16 cellular contexts compared by ENCODE assay signal in genomic region chr3:13272831-13273603, GRCh38.
A peak's percentile ranks its signal among the peaks of the same experiment; 100 is the strongest.
DNase-seq lines count a peak whose midpoint lies in the region; ATAC-seq and TF ChIP-seq lines count a peak whose summit lies in the region.
"Had no signal": no experiment of that assay in that cellular context is flagged by ENCODE, and none has a peak within 500 bp of the region (broad histone marks: within the 10 kb centered on the region; RNA-seq: fewer than 3 reads in every experiment).

No MANE protein-coding gene starts in this region.

- POLR2A ChIA-PET in PC-3 (lab: Charles Lee; ENCODE audit: unreplicated experiment): no interaction called here

- H2AFZ ChIP-seq in GM23338 (no peak overlapping the region), PC-3 (ENCODE audit: low read length) (no peak overlapping the region)

- peaks cover 6% of the 10 kb centered on the region; the same call in 2 of the 3 replicates for H3K9me3 Mint-ChIP-seq in GM23338
- H3K9me3 Mint-ChIP-seq in glutamatergic neuron (ENCODE audit: unreplicated experiment): peaks cover 11% of the 10 kb centered on the region

- no peak overlapping the region for H3K4me2 ChIP-seq in GM23338
- H3K4me2 ChIP-seq in PC-3 (ENCODE audit: low read length): no peak overlapping the region
- H3K4me2 ChIP-seq: KMS-11 had no signal

- WGBS in spleen, 5 donors: 72 to 88% (median 78%) methylated on average over 10 of the region's 10 CpGs

- TF ChIP-seq CTCF in GM23338 (conservative IDR thresholded peaks at IDR 0.05; ENCODE audit: low read depth in 2 of 2): no peak
- no peak for TF ChIP-seq CTCF in PC-3 (conservative IDR thresholded peaks at IDR 0.05; ENCODE audit: low read depth, low read length)
- TF ChIP-seq CTCF in glutamatergic neuron (IDR thresholded peaks at IDR 0.05; ENCODE audit: partially characterized antibody, unreplicated experiment): no peak
- no peak for TF ChIP-seq CTCF in spleen (IDR thresholded peaks at IDR 0.05 in 8 of 11, conservative IDR thresholded peaks at IDR 0.05 in 3 of 11)
- TF ChIP-seq CTCF in GM10266 (IDR thresholded peaks at IDR 0.05; ENCODE audit: control insufficient read depth, insufficient read depth, low read depth, missing control alignments): no peak

- intact Hi-C loops in PC-3 (cut with micrococcal nuclease) (no loop called here), spleen (cut with DNase I; ENCODE audit: low total_unique reads) (no loop called here)

- peak; percentile 17; the same call in 1 of the 3 replicates for ATAC-seq in GM23338
- peak; percentile 10 for ATAC-seq in PC-3
- no peak for ATAC-seq in GM21381 (IDR thresholded peaks at IDR 0.05; ENCODE audit: unreplicated experiment)

- H3K4me3 ChIP-seq in GM23338 (no peak overlapping the region), PC-3 (ENCODE audit: low read length) (no peak overlapping the region), spleen (no peak overlapping the region)
- H3K4me3 ChIP-seq: SK-N-MC had no signal

- CTCF ChIA-PET in PC-3 (lab: Charles Lee): no interaction called here

- H3K36me3 ChIP-seq in GM23338 (ENCODE audit: insufficient read depth) (no peaks in the 10 kb centered on the region), PC-3 (ENCODE audit: low read depth, low read length) (peaks cover 10% of the 10 kb centered on the region), spleen (no peaks in the 10 kb centered on the region)

- BruUV-seq in PC-3 (replicated peaks; lab: Mats Ljungman, UMichigan): no TSS peak

- TF ChIP-seq POLR2A in spleen (IDR thresholded peaks at IDR 0.05): no peak

- H3K4me1 ChIP-seq in GM23338 (ENCODE audit: insufficient read depth) (no peaks in the 10 kb centered on the region), PC-3 (ENCODE audit: insufficient read depth, low read length) (peaks cover 7% of the 10 kb centered on the region), spleen (peaks cover 0 to 11% (median 0%) of the 10 kb centered on the region in 6 donors)

- H3F3A ChIP-seq in GM23338 (replicated peaks; ENCODE audit: low read depth): no peaks in the 10 kb centered on the region
- H3F3A ChIP-seq in PC-3 (ENCODE audit: low read length, unreplicated experiment): no peaks in the 10 kb centered on the region

- no peaks in the 10 kb centered on the region for H4K20me1 ChIP-seq in GM23338 (replicated peaks; ENCODE audit: insufficient read depth)
- H4K20me1 ChIP-seq in PC-3 (ENCODE audit: low read length): peaks cover 9% of the 10 kb centered on the region; the same call in 1 of the 2 replicates

- H3K27ac Mint-ChIP-seq in GM23338 (no peak overlapping the region), glutamatergic neuron (ENCODE audit: unreplicated experiment) (no peak overlapping the region)

- H3K9me2 ChIP-seq in GM23338 (ENCODE audit: insufficient read depth): no peaks in the 10 kb centered on the region
- H3K9me2 ChIP-seq in PC-3 (replicated peaks; ENCODE audit: low read length): no peaks in the 10 kb centered on the region

- no peak overlapping the region for H3K27ac ChIP-seq in GM23338 (ENCODE audit: low read depth)
- no peak overlapping the region for H3K27ac ChIP-seq in PC-3 (ENCODE audit: low read length)
- no peak overlapping the region for H3K27ac ChIP-seq in spleen
- H3K27ac ChIP-seq: HL-60, KMS-11, SK-N-MC had no signal

- no peaks in the 10 kb centered on the region for H3K79me2 ChIP-seq in GM23338 (replicated peaks; ENCODE audit: insufficient read depth)
- H3K79me2 ChIP-seq in PC-3 (ENCODE audit: low read length): peaks cover 88% of the 10 kb centered on the region

- H3K27me3 Mint-ChIP-seq in GM23338 (ENCODE audit: insufficient read depth, low read depth, poor library complexity): peaks cover 8% of the 10 kb centered on the region
- peaks cover 7% of the 10 kb centered on the region for H3K27me3 Mint-ChIP-seq in glutamatergic neuron (ENCODE audit: unreplicated experiment)

- peaks cover 10% of the 10 kb centered on the region; the same call in 1 of the 3 replicates for H3K36me3 Mint-ChIP-seq in GM23338 (ENCODE audit: low read depth)
- no peaks in the 10 kb centered on the region for H3K36me3 Mint-ChIP-seq in glutamatergic neuron (ENCODE audit: unreplicated experiment)

- no peak overlapping the region for H3K4me3 Mint-ChIP-seq in GM23338
- no peak overlapping the region for H3K4me3 Mint-ChIP-seq in glutamatergic neuron (ENCODE audit: unreplicated experiment)

- H3K9me3 ChIP-seq in PC-3 (ENCODE audit: low read length) (no peaks in the 10 kb centered on the region; the same call in 1 of the 2 replicates), spleen (peaks cover 0 to 14% (median 8%) of the 10 kb centered on the region in 8 donors)

- H3K27me3 ChIP-seq in GM23338 (ENCODE audit: insufficient read depth): no peaks in the 10 kb centered on the region
- no peaks in the 10 kb centered on the region for H3K27me3 ChIP-seq in PC-3 (ENCODE audit: low read length)
- peaks cover 0 to 21% (median 0%) of the 10 kb centered on the region in 7 donors for H3K27me3 ChIP-seq in spleen (replicated peaks in 1 of 7)

- H3K4me1 Mint-ChIP-seq in GM23338: peaks cover 15% of the 10 kb centered on the region
- H3K4me1 Mint-ChIP-seq in glutamatergic neuron (ENCODE audit: low read depth, unreplicated experiment): peaks cover 9% of the 10 kb centered on the region

- DNase-seq in GM23338 (ENCODE audit: low spot score): no peak
- no peak for DNase-seq in PC-3
- peak; percentile 5 for DNase-seq in glutamatergic neuron
- peak; percentile 42 for DNase-seq in spleen
- no peak for DNase-seq in GM10266 (ENCODE audit: extremely low spot score)
- no peak for DNase-seq in NCI-H1930 (lab: John Stamatoyannopoulos, UW)
- DNase-seq: ACHN, MV-4-11, NCI-H187, NCI-H345, NCI-H526, SHP77 had no signal

- no peak overlapping the region for H3K9ac ChIP-seq in PC-3 (ENCODE audit: low read length)
- H3K9ac ChIP-seq: KMS-11 had no signal

TF ChIP-seq in GM23338, 12 proteins besides CTCF, POLR2A, EP300 and RAD21 (continues in another document):
- TF ChIP-seq EZH2phosphoT487 (IDR thresholded peaks at IDR 0.05; ENCODE audit: unreplicated experiment): no peak
- TF ChIP-seq JUNB (IDR thresholded peaks at IDR 0.05; ENCODE audit: unreplicated experiment): no peak
- TF ChIP-seq EZH2 (IDR thresholded peaks at IDR 0.05; ENCODE audit: low read depth, unreplicated experiment): no peak
- TF ChIP-seq ZNF331 (CRISPR knock-in tag; IDR thresholded peaks at IDR 0.05; ENCODE audit: low read depth): no peak
- TF ChIP-seq REST (IDR thresholded peaks at IDR 0.05; ENCODE audit: unreplicated experiment): no peak

Comparison
In these comparisons a context has a peak if more than half of its experiments do, and no peak if none do; other contexts are left out.
1. DNase-seq: peak in glutamatergic neuron (single experiment) and spleen (single experiment); none in GM23338 (single experiment), PC-3 (single experiment), GM10266 (single experiment) and NCI-H1930 (0 of 2).